Comparison of ENCODE assay signal across 1 cellular context in the genomic region with DNA sequence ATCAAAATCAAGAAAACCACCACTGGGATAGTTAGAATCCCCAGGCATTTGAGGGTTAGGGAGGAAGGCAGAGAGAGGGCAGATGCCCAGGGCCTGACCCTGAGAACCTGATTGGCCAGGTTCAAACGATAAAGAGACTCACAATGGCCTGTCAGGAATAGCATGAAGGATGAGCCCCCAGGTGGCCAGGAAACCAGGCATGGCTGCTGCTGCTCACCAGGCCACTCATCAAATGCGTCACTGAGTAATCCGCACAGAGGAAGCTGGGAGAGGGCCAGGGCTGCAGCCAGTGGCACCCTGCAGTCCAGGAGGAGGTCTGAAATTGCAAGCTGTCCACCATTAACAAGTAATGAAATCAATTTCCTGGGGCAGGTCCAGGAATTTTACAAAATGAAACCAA.
TF ChIP-seq lines count a peak whose summit lies in the region.

No MANE protein-coding gene starts in this region.

TF ChIP-seq in H1, 55 proteins besides CTCF, POLR2A, EP300 and RAD21:
- TF ChIP-seq YY1 (IDR thresholded peaks at IDR 0.05; ENCODE audit: low read depth, low read length): peak; percentile 75
- no peak for TF ChIP-seq BACH1 (IDR thresholded peaks at IDR 0.05; ENCODE audit: low read length)
- TF ChIP-seq NANOG (IDR thresholded peaks at IDR 0.05; ENCODE audit: insufficient read depth, low read depth, low read length, poor library complexity, severe bottlenecking): peak; percentile 22
- TF ChIP-seq, protein P1, sequence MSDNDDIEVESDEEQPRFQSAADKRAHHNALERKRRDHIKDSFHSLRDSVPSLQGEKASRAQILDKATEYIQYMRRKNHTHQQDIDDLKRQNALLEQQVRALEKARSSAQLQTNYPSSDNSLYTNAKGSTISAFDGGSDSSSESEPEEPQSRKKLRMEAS (IDR thresholded peaks at IDR 0.05): 0 out of 2 replicates have a peak, but pooled peaks have one; percentile 8
- TF ChIP-seq FOSL1 (IDR thresholded peaks at IDR 0.05; ENCODE audit: insufficient read depth, low read depth, low read length): no peak
- no peak for TF ChIP-seq POLR2AphosphoS5 (IDR thresholded peaks at IDR 0.05; ENCODE audit: low read depth, low read length)
- TF ChIP-seq POU5F1 (IDR thresholded peaks at IDR 0.05; ENCODE audit: low read depth, low read length): no peak
- no peak for TF ChIP-seq ZNF274 (IDR thresholded peaks at IDR 0.05; ENCODE audit: borderline replicate concordance, extremely low read depth, low read length)
- TF ChIP-seq CREB1 (IDR thresholded peaks at IDR 0.05): peak; percentile 39; the same call in 1 of the 2 replicates
- TF ChIP-seq BCL11A (IDR thresholded peaks at IDR 0.05; ENCODE audit: low read depth in 2 of 2, low read length in 2 of 2): no peak
TF ChIP-seq in H1: peak in this region for 4.
